Comparison of ENCODE assay signal across 15 cellular contexts in genomic region chr3:47112997-47113396, GRCh38.
"Had no signal": no experiment of that assay in that cellular context is flagged by ENCODE, and none has a peak within 500 bp of the region (broad histone marks: within the 10 kb centered on the region; RNA-seq: fewer than 3 reads in every experiment).

No MANE protein-coding gene starts in this region.

- H3K9me3 ChIP-seq: esophagus muscularis mucosa, pancreas, tibial artery had no signal

- H3K9me3 Mint-ChIP-seq: activated CD4-positive, alpha-beta memory T cell treated with anti-CD3 and anti-CD28 coated beads, Interleukin-2, amount 10 ng/mL, durations not matched to agents 7 days and 5 days; activated naive CD8-positive, alpha-beta T cell treated with anti-CD3 and anti-CD28 coated beads, Interleukin-2, amount 50 U/mL, for 24 hours; naive thymus-derived CD8-positive, alpha-beta T cell had no signal

- H3K27ac Mint-ChIP-seq: activated CD4-positive, alpha-beta memory T cell treated with anti-CD3 and anti-CD28 coated beads, Interleukin-2, amount 10 ng/mL, durations not matched to agents 7 days and 5 days; activated CD4-positive, alpha-beta T cell treated with anti-CD3 and anti-CD28 coated beads for 36 hours; activated CD8-positive, alpha-beta memory T cell treated with anti-CD3 and anti-CD28 coated beads, Interleukin-2, amount 10 ng/mL, durations not matched to agents 7 days and 5 days had no signal

- H3K4me3 ChIP-seq: esophagus muscularis mucosa, pancreas, tibial artery had no signal

- DNase-seq: activated CD4-positive, alpha-beta memory T cell treated with anti-CD3 and anti-CD28 coated beads, Interleukin-2, amount 10 ng/mL, durations not matched to agents 7 days and 5 days; activated CD4-positive, alpha-beta T cell treated with anti-CD3 and anti-CD28 coated beads for 36 hours; activated CD8-positive, alpha-beta memory T cell treated with anti-CD3 and anti-CD28 coated beads, Interleukin-2, amount 10 ng/mL, durations not matched to agents 7 days and 5 days; activated naive CD8-positive, alpha-beta T cell treated with anti-CD3 and anti-CD28 coated beads, Interleukin-2, amount 50 U/mL, for 24 hours; aorta; cerebellar nuclear complex; cortex of kidney; mesendoderm; naive thymus-derived CD8-positive, alpha-beta T cell; pancreas; stimulated activated CD8-positive, alpha-beta memory T cell treated with anti-CD3 and anti-CD28 coated beads, Interleukin-4, amount 100 ng/mL, for 48 hours; stimulated activated naive CD4-positive, alpha-beta T cell treated with Interleukin-2 at 50 U/mL for 16 hours; tibial artery had no signal

- H3K4me3 Mint-ChIP-seq: activated CD4-positive, alpha-beta memory T cell treated with anti-CD3 and anti-CD28 coated beads, Interleukin-2, amount 10 ng/mL, durations not matched to agents 7 days and 5 days; activated CD4-positive, alpha-beta T cell treated with anti-CD3 and anti-CD28 coated beads for 36 hours; activated CD8-positive, alpha-beta memory T cell treated with anti-CD3 and anti-CD28 coated beads, Interleukin-2, amount 10 ng/mL, durations not matched to agents 7 days and 5 days; activated naive CD8-positive, alpha-beta T cell treated with anti-CD3 and anti-CD28 coated beads, Interleukin-2, amount 50 U/mL, for 24 hours; naive thymus-derived CD8-positive, alpha-beta T cell had no signal

- H3K27ac ChIP-seq: esophagus muscularis mucosa, pancreas, tibial artery had no signal

- H3K27me3 ChIP-seq: esophagus muscularis mucosa, pancreas, tibial artery had no signal

- H3K27me3 Mint-ChIP-seq: activated CD4-positive, alpha-beta memory T cell treated with anti-CD3 and anti-CD28 coated beads, Interleukin-2, amount 10 ng/mL, durations not matched to agents 7 days and 5 days; activated CD4-positive, alpha-beta T cell treated with anti-CD3 and anti-CD28 coated beads for 36 hours; activated CD8-positive, alpha-beta memory T cell treated with anti-CD3 and anti-CD28 coated beads, Interleukin-2, amount 10 ng/mL, durations not matched to agents 7 days and 5 days; activated naive CD8-positive, alpha-beta T cell treated with anti-CD3 and anti-CD28 coated beads, Interleukin-2, amount 50 U/mL, for 24 hours; naive thymus-derived CD8-positive, alpha-beta T cell had no signal

- H3K4me1 ChIP-seq: pancreas, tibial artery had no signal

- ATAC-seq: activated CD4-positive, alpha-beta T cell treated with anti-CD3 and anti-CD28 coated beads for 36 hours; activated CD8-positive, alpha-beta memory T cell treated with anti-CD3 and anti-CD28 coated beads, Interleukin-2, amount 10 ng/mL, durations not matched to agents 7 days and 5 days; activated naive CD8-positive, alpha-beta T cell treated with anti-CD3 and anti-CD28 coated beads, Interleukin-2, amount 50 U/mL, for 24 hours; naive thymus-derived CD8-positive, alpha-beta T cell; pancreas; sciatic nerve had no signal
